ENCODE assay signal across 13 cellular contexts in genomic region chr18:68803371-68803770, GRCh38. TPM values are rescaled to one million over a fixed set of nuclear protein-coding genes. Genes with fewer than 3 reads are reported as not detected.
DNase-seq lines count a peak whose midpoint lies in the region; ATAC-seq and TF ChIP-seq lines count a peak whose summit lies in the region.
"Had no signal": no experiment of that assay in that cellular context is flagged by ENCODE, and none has a peak within 500 bp of the region (broad histone marks: within the 10 kb centered on the region; RNA-seq: fewer than 3 reads in every experiment).

No MANE protein-coding gene starts in this region.

- peak; percentile 83 for DNase-seq in AG20443 (ENCODE audit: low spot score)
- peak; percentile 78 to 90 (median 79) for DNase-seq in heart left ventricle
- DNase-seq in retinal pigment epithelial cell (ENCODE audit: low read depth), result peak; percentile 21
- no peak for DNase-seq in NCI-H748 treated with DMSO at 0.1 percent for 48 hours (lab: John Stamatoyannopoulos, UW)
- DNase-seq in DMS114 treated with DMSO at 0.1 percent for 48 hours (lab: John Stamatoyannopoulos, UW; ENCODE audit: unreplicated experiment), result no peak
- DNase-seq in stimulated activated naive CD8-positive, alpha-beta T cell treated with anti-CD3 and anti-CD28 coated beads, Interleukin-15, Interleukin-2, amounts not matched to agents 100 U/mL and 50 U/mL, for 24 hours, result no peak
- no peak for DNase-seq in CD8-positive, alpha-beta T cell
- DNase-seq: activated naive CD4-positive, alpha-beta T cell treated with anti-CD3 and anti-CD28 coated beads, Interleukin-2, amount 10 ng/mL, durations not matched to agents 7 days and 5 days; Caco-2; endodermal cell; islet precursor cell; SJCRH30 had no signal

- 30 to 54% (median 43%) methylated on average over 3 of the region's 3 CpGs for WGBS in heart left ventricle, 4 donors

- H3K27ac Mint-ChIP-seq in CD8-positive, alpha-beta T cell, result no peak overlapping the region
- H3K27ac Mint-ChIP-seq: activated naive CD4-positive, alpha-beta T cell treated with anti-CD3 and anti-CD28 coated beads, Interleukin-2, amount 10 ng/mL, durations not matched to agents 7 days and 5 days; endodermal cell had no signal

- H3K27me3 Mint-ChIP-seq in CD8-positive, alpha-beta T cell (ENCODE audit: low read depth), result no peaks in the 10 kb centered on the region
- H3K27me3 Mint-ChIP-seq: activated naive CD4-positive, alpha-beta T cell treated with anti-CD3 and anti-CD28 coated beads, Interleukin-2, amount 10 ng/mL, durations not matched to agents 7 days and 5 days had no signal

- H3K4me3 ChIP-seq in heart left ventricle (no peak overlapping the region), retinal pigment epithelial cell (ENCODE audit: low read length) (no peak overlapping the region)
- no peak overlapping the region for H3K4me3 ChIP-seq in CD8-positive, alpha-beta T cell (ENCODE audit: low read depth, low read length)
- H3K4me3 ChIP-seq: SJCRH30 had no signal

- no peak overlapping the region for H3K4me3 Mint-ChIP-seq in CD8-positive, alpha-beta T cell
- H3K4me3 Mint-ChIP-seq: activated naive CD4-positive, alpha-beta T cell treated with anti-CD3 and anti-CD28 coated beads, Interleukin-2, amount 10 ng/mL, durations not matched to agents 7 days and 5 days; endodermal cell had no signal

- TF ChIP-seq CTCF in heart left ventricle (IDR thresholded peaks at IDR 0.05) (no peak), retinal pigment epithelial cell (conservative IDR thresholded peaks at IDR 0.05; ENCODE audit: low read depth, low read length) (no peak)
- no peak for TF ChIP-seq CTCF in CD8-positive, alpha-beta T cell (IDR thresholded peaks at IDR 0.05)

- peaks cover 0 to 17% (median 0%) of the 10 kb centered on the region in 12 donors for H3K4me1 ChIP-seq in heart left ventricle
- no peaks in the 10 kb centered on the region for H3K4me1 ChIP-seq in CD8-positive, alpha-beta T cell (ENCODE audit: insufficient read depth, low read length)
- H3K4me1 ChIP-seq: Caco-2 had no signal

- intact Hi-C loops in heart left ventricle (cut with DNase I), result no loop called here
- intact Hi-C loops in CD8-positive, alpha-beta T cell (cut with DNase I, micrococcal nuclease), result no loop called here

- H3K4me1 Mint-ChIP-seq in CD8-positive, alpha-beta T cell (ENCODE audit: low read depth), result no peaks in the 10 kb centered on the region
- H3K4me1 Mint-ChIP-seq: activated naive CD4-positive, alpha-beta T cell treated with anti-CD3 and anti-CD28 coated beads, Interleukin-2, amount 10 ng/mL, durations not matched to agents 7 days and 5 days; endodermal cell had no signal

- no peaks in the 10 kb centered on the region for H3K9me3 Mint-ChIP-seq in CD8-positive, alpha-beta T cell
- H3K9me3 Mint-ChIP-seq: activated naive CD4-positive, alpha-beta T cell treated with anti-CD3 and anti-CD28 coated beads, Interleukin-2, amount 10 ng/mL, durations not matched to agents 7 days and 5 days; endodermal cell had no signal

- H3K27me3 ChIP-seq in heart left ventricle, result no peaks in the 10 kb centered on the region
- H3K27me3 ChIP-seq in CD8-positive, alpha-beta T cell (ENCODE audit: insufficient read depth, low read length), result no peaks in the 10 kb centered on the region
- H3K27me3 ChIP-seq: SJCRH30 had no signal

- no peak for TF ChIP-seq POLR2A in heart left ventricle (IDR thresholded peaks at IDR 0.05)

- H3K27ac ChIP-seq in heart left ventricle, result peak overlapping the region in 7 of 12 donors; percentile 24 to 69 (median 47)
- H3K27ac ChIP-seq in CD8-positive, alpha-beta T cell (ENCODE audit: low read depth, low read length), result no peak overlapping the region
- H3K27ac ChIP-seq: SJCRH30 had no signal

- CTCF ChIA-PET in CD8-positive, alpha-beta T cell (lab: Charles Lee), result no interaction called here

- H3K36me3 Mint-ChIP-seq in CD8-positive, alpha-beta T cell, result no peaks in the 10 kb centered on the region
- H3K36me3 Mint-ChIP-seq: activated naive CD4-positive, alpha-beta T cell treated with anti-CD3 and anti-CD28 coated beads, Interleukin-2, amount 10 ng/mL, durations not matched to agents 7 days and 5 days had no signal

- POLR2A ChIA-PET in CD8-positive, alpha-beta T cell (lab: Charles Lee), result no interaction called here

- no peaks in the 10 kb centered on the region for H3K36me3 ChIP-seq in heart left ventricle
- H3K36me3 ChIP-seq in CD8-positive, alpha-beta T cell (ENCODE audit: insufficient read depth, low read length), result no peaks in the 10 kb centered on the region
- H3K36me3 ChIP-seq: SJCRH30 had no signal

- peak; percentile 47; the same call in 2 of the 3 replicates for ATAC-seq in SK-N-SH treated with all-trans-retinoic acid at 6 μM for 48 hours
- ATAC-seq in heart left ventricle, result peak; percentile 78 to 95 (median 88)
- ATAC-seq in stimulated activated naive CD8-positive, alpha-beta T cell treated with anti-CD3 and anti-CD28 coated beads, Interleukin-15, Interleukin-2, amounts not matched to agents 100 U/mL and 50 U/mL, for 24 hours, result no peak
- no peak for ATAC-seq in CD8-positive, alpha-beta T cell

- no peaks in the 10 kb centered on the region for H3K9me3 ChIP-seq in heart left ventricle
- H3K9me3 ChIP-seq in CD8-positive, alpha-beta T cell (ENCODE audit: low read length), result no peaks in the 10 kb centered on the region
- H3K9me3 ChIP-seq: Caco-2, SJCRH30 had no signal

TF ChIP-seq in SK-N-SH treated with all-trans-retinoic acid at 6 μM for 48 hours, 23 proteins besides CTCF, POLR2A, EP300 and RAD21:
- TF ChIP-seq ESRRG (CRISPR knock-in tag; IDR thresholded peaks at IDR 0.05) (no peak), ZNF70 (CRISPR knock-in tag; IDR thresholded peaks at IDR 0.05) (no peak), TOX (CRISPR knock-in tag; IDR thresholded peaks at IDR 0.05; ENCODE audit: borderline replicate concordance) (no peak), CREB5 (CRISPR knock-in tag; IDR thresholded peaks at IDR 0.05; ENCODE audit: low read depth) (no peak), RARB (CRISPR knock-in tag; IDR thresholded peaks at IDR 0.05) (no peak), ARNTL (CRISPR knock-in tag; IDR thresholded peaks at IDR 0.05; ENCODE audit: borderline replicate concordance, low read depth) (no peak), OSR1 (CRISPR knock-in tag; IDR thresholded peaks at IDR 0.05) (no peak)

RNA-seq across cellular contexts. Expression of gene CCDC102B, which starts 5.5 kb away (rescaled TPM):
- total RNA-seq in heart left ventricle, result 10 to 100 TPM in 1 of 9 donors, 1 to 10 TPM in 8; 4.0 to 16.1 (median 6.0) TPM
- polyA plus RNA-seq in heart left ventricle, result 1 to 10 TPM; 3.0 to 3.1 TPM
- total RNA-seq in CD8-positive, alpha-beta T cell, result 1 to 10 TPM; 2.2 to 4.2 TPM

Comparison
In these comparisons a context has a peak if more than half of its experiments do, and no peak if none do; other contexts are left out.
1. DNase-seq: peak in AG20443 (single experiment), heart left ventricle (5 of 5) and retinal pigment epithelial cell (single experiment); none in NCI-H748 treated with DMSO at 0.1 percent for 48 hours (single experiment), DMS114 treated with DMSO at 0.1 percent for 48 hours (single experiment), stimulated activated naive CD8-positive, alpha-beta T cell treated with anti-CD3 and anti-CD28 coated beads, Interleukin-15, Interleukin-2, amounts not matched to agents 100 U/mL and 50 U/mL, for 24 hours (single experiment) and CD8-positive, alpha-beta T cell (0 of 7).
2. ATAC-seq: peak in SK-N-SH treated with all-trans-retinoic acid at 6 μM for 48 hours (single experiment) and heart left ventricle (4 of 4); none in stimulated activated naive CD8-positive, alpha-beta T cell treated with anti-CD3 and anti-CD28 coated beads, Interleukin-15, Interleukin-2, amounts not matched to agents 100 U/mL and 50 U/mL, for 24 hours (single experiment) and CD8-positive, alpha-beta T cell (single experiment).